ENCODE assay signal across 29 cellular contexts in genomic region chr7:51569581-51569980, GRCh38.
A peak's percentile ranks its signal among the peaks of the same experiment; 100 is the strongest.
DNase-seq lines count a peak whose midpoint lies in the region; ATAC-seq, FAIRE-seq and TF ChIP-seq lines count a peak whose summit lies in the region.
"Had no signal": no experiment of that assay in that cellular context is flagged by ENCODE, and none has a peak within 500 bp of the region (broad histone marks: within the 10 kb centered on the region; RNA-seq: fewer than 3 reads in every experiment).

No MANE protein-coding gene starts in this region.

- BruUV-seq in MCF 10A (replicated peaks; lab: Mats Ljungman, UMichigan), result no TSS peak

- CTCF ChIA-PET in MCF 10A (lab: Yijun Ruan, JAX), result interaction anchor here (0.6 kb wide), 1 partner anchor 823 kb away, joined by 3 read pairs; no protein-coding TSS in a partner anchor

- WGBS in esophagus muscularis mucosa, result 71% methylated on average over 3 of the region's 3 CpGs

- no peaks in the 10 kb centered on the region for H3K27me3 ChIP-seq in esophagus muscularis mucosa
- H3K27me3 ChIP-seq: BLaER1 treated with 17β-estradiol and CSF1 and Interleukin-3, amounts not matched to agents 10 nM and 100 nM had no signal

- H3K27ac ChIP-seq in esophagus muscularis mucosa (replicated peaks in 1 of 4), result no peak overlapping the region
- H3K27ac ChIP-seq: 22Rv1; A549; BLaER1 treated with 17β-estradiol and CSF1 and Interleukin-3, amounts not matched to agents 10 nM and 100 nM; C4-2B had no signal

- no peaks in the 10 kb centered on the region for H3K36me3 ChIP-seq in esophagus muscularis mucosa
- H3K36me3 ChIP-seq: BLaER1 treated with 17β-estradiol and CSF1 and Interleukin-3, amounts not matched to agents 10 nM and 100 nM had no signal

- no peaks in the 10 kb centered on the region for H3K9me3 ChIP-seq in esophagus muscularis mucosa
- H3K9me3 ChIP-seq: A549 had no signal

- H3K4me1 Mint-ChIP-seq in MCF 10A (ENCODE audit: insufficient read depth, unreplicated experiment), result no peaks in the 10 kb centered on the region
- H3K4me1 Mint-ChIP-seq: B cell had no signal

- intact Hi-C loops in esophagus muscularis mucosa (cut with DNase I), result no loop called here
- intact Hi-C loops in MCF 10A (cut with micrococcal nuclease), result no loop called here

- H3K36me3 Mint-ChIP-seq in MCF 10A (ENCODE audit: insufficient read depth, unreplicated experiment), result no peaks in the 10 kb centered on the region
- H3K36me3 Mint-ChIP-seq: CD8-positive, alpha-beta T cell had no signal

- ATAC-seq in HG02763 (IDR thresholded peaks at IDR 0.05; ENCODE audit: unreplicated experiment), result no peak
- ATAC-seq in HG02852 (IDR thresholded peaks at IDR 0.05; ENCODE audit: unreplicated experiment), result no peak
- ATAC-seq: A549; CD8-positive, alpha-beta T cell; GM12878 had no signal

- DNase-seq in D721Med (ENCODE audit: insufficient read length, low spot score) (peak; percentile 27), NCI-H524 treated with DMSO at 0.1 percent for 48 hours (lab: John Stamatoyannopoulos, UW) (peak; percentile 45), NCI-H82 treated with DMSO at 0.1 percent for 48 hours (lab: John Stamatoyannopoulos, UW; ENCODE audit: unreplicated experiment) (peak; percentile 93), esophagus muscularis mucosa (ENCODE audit: extremely low spot score) (peak; percentile 74), NCI-H187 treated with DMSO at 0.1 percent for 48 hours (lab: John Stamatoyannopoulos, UW) (no peak), MCF 10A (ENCODE audit: unreplicated experiment) (no peak)
- DNase-seq: AML-193; Caco-2; Calu3; CD4-positive, alpha-beta T cell; CD8-positive, alpha-beta T cell; DMS 273 treated with DMSO at 0.1 percent for 48 hours; DMS153; DMS53; DMS79; DND-41; EL; GDM1 had no signal

- H3K27me3 Mint-ChIP-seq in MCF 10A (ENCODE audit: insufficient read depth, unreplicated experiment), result peaks cover 55% of the 10 kb centered on the region
- H3K27me3 Mint-ChIP-seq: B cell; CD4-positive, alpha-beta T cell had no signal

- POLR2A ChIA-PET in MCF 10A (lab: Yijun Ruan, JAX), result no interaction called here

- TF ChIP-seq POLR2A in esophagus muscularis mucosa (IDR thresholded peaks at IDR 0.05; ENCODE audit: low read depth), result no peak

- H3K4me3 Mint-ChIP-seq in MCF 10A (ENCODE audit: unreplicated experiment), result no peak overlapping the region
- H3K4me3 Mint-ChIP-seq: B cell; CD4-positive, alpha-beta T cell; CD8-positive, alpha-beta T cell had no signal

- no peak overlapping the region for H3K4me3 ChIP-seq in esophagus muscularis mucosa
- H3K4me3 ChIP-seq: A549; BLaER1 treated with 17β-estradiol and CSF1 and Interleukin-3, amounts not matched to agents 10 nM and 100 nM; GM12878 had no signal

- H3K27ac Mint-ChIP-seq in MCF 10A (ENCODE audit: low read depth, unreplicated experiment), result no peak overlapping the region
- H3K27ac Mint-ChIP-seq: B cell; CD4-positive, alpha-beta T cell; CD8-positive, alpha-beta T cell had no signal

- no peaks in the 10 kb centered on the region for H3K4me1 ChIP-seq in esophagus muscularis mucosa
- H3K4me1 ChIP-seq: A549; BLaER1 treated with 17β-estradiol and CSF1 and Interleukin-3, amounts not matched to agents 10 nM and 100 nM; Caco-2 had no signal

- TF ChIP-seq CTCF in D721Med (IDR thresholded peaks at IDR 0.05; ENCODE audit: insufficient read depth, missing control alignments) (no peak), esophagus muscularis mucosa (IDR thresholded peaks at IDR 0.05) (no peak), MCF 10A (IDR thresholded peaks at IDR 0.05; ENCODE audit: unreplicated experiment) (no peak)

- no peak for TF ChIP-seq EP300 in esophagus muscularis mucosa (IDR thresholded peaks at IDR 0.05)

- FAIRE-seq in D721Med (lab: Jason Lieb, UNC), result peak; percentile 97
- FAIRE-seq: A549, GM12878, GM12892, GM18507, GM19239 had no signal

- peaks cover 4% of the 10 kb centered on the region for H3K9me3 Mint-ChIP-seq in MCF 10A (ENCODE audit: unreplicated experiment)

Comparison
In these comparisons a context has a peak if more than half of its experiments do, and no peak if none do; other contexts are left out.
1. DNase-seq: peak in D721Med (single experiment), NCI-H524 treated with DMSO at 0.1 percent for 48 hours (single experiment), NCI-H82 treated with DMSO at 0.1 percent for 48 hours (single experiment) and esophagus muscularis mucosa (single experiment); none in NCI-H187 treated with DMSO at 0.1 percent for 48 hours (single experiment) and MCF 10A (single experiment).